In the genomic region with DNA sequence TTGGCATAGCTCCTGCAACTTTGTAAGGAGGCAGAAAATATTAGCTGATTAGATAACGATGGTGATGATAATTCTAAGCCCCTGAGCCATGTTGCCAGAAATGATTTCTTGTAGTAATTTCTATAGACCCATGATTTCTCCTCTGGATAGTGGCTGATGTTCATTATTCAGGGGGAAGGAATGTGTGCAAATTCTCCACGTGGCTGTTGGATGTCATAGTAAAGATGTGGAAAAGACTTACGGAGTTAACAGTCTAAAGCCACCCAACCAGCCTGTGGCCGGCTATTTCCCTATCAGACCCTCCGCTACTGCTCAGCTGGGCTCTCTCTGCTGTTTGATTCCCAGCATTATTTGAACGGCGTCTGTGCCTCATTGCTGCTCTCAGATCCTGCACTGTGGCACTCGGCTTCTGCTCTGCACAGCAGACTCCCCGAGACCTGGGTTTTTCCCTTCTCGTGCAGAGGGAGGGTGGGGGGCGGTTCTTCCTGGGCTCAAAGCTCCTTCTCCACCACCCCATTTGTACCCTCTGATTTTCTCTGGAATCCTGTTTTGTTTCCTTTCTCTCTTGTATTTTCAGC, we compare ENCODE assay signal across 1 cellular context.
TF ChIP-seq lines count a peak whose summit lies in the region.

No MANE protein-coding gene starts in this region.

TF ChIP-seq in GM23338, 12 proteins besides CTCF, POLR2A, EP300 and RAD21 (continued from another document):
- TF ChIP-seq, protein P1, sequence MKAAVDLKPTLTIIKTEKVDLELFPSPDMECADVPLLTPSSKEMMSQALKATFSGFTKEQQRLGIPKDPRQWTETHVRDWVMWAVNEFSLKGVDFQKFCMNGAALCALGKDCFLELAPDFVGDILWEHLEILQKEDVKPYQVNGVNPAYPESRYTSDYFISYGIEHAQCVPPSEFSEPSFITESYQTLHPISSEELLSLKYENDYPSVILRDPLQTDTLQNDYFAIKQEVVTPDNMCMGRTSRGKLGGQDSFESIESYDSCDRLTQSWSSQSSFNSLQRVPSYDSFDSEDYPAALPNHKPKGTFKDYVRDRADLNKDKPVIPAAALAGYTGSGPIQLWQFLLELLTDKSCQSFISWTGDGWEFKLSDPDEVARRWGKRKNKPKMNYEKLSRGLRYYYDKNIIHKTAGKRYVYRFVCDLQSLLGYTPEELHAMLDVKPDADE (IDR thresholded peaks at IDR 0.05), result no peak
- no peak for TF ChIP-seq ZNF462 (CRISPR knock-in tag; IDR thresholded peaks at IDR 0.05)
- no peak for TF ChIP-seq POLR2AphosphoS5 (IDR thresholded peaks at IDR 0.05; ENCODE audit: low read depth)
- TF ChIP-seq EZH2phosphoT487 (IDR thresholded peaks at IDR 0.05; ENCODE audit: unreplicated experiment), result no peak
- TF ChIP-seq EZH2 (IDR thresholded peaks at IDR 0.05; ENCODE audit: low read depth, unreplicated experiment), result no peak
- TF ChIP-seq ZNF114 (CRISPR knock-in tag; IDR thresholded peaks at IDR 0.05), result no peak
- TF ChIP-seq, protein P2, sequence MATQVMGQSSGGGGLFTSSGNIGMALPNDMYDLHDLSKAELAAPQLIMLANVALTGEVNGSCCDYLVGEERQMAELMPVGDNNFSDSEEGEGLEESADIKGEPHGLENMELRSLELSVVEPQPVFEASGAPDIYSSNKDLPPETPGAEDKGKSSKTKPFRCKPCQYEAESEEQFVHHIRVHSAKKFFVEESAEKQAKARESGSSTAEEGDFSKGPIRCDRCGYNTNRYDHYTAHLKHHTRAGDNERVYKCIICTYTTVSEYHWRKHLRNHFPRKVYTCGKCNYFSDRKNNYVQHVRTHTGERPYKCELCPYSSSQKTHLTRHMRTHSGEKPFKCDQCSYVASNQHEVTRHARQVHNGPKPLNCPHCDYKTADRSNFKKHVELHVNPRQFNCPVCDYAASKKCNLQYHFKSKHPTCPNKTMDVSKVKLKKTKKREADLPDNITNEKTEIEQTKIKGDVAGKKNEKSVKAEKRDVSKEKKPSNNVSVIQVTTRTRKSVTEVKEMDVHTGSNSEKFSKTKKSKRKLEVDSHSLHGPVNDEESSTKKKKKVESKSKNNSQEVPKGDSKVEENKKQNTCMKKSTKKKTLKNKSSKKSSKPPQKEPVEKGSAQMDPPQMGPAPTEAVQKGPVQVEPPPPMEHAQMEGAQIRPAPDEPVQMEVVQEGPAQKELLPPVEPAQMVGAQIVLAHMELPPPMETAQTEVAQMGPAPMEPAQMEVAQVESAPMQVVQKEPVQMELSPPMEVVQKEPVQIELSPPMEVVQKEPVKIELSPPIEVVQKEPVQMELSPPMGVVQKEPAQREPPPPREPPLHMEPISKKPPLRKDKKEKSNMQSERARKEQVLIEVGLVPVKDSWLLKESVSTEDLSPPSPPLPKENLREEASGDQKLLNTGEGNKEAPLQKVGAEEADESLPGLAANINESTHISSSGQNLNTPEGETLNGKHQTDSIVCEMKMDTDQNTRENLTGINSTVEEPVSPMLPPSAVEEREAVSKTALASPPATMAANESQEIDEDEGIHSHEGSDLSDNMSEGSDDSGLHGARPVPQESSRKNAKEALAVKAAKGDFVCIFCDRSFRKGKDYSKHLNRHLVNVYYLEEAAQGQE (IDR thresholded peaks at IDR 0.05; ENCODE audit: unreplicated experiment), result no peak
- no peak for TF ChIP-seq CREB1 (CRISPR knock-in tag; IDR thresholded peaks at IDR 0.05; ENCODE audit: low read depth)
- no peak for TF ChIP-seq NANOG (IDR thresholded peaks at IDR 0.05; ENCODE audit: borderline replicate concordance)
